In genomic region chr3:101850327-101851048, GRCh38 we compare ENCODE assay signal across 2 cellular contexts.
TF ChIP-seq lines count a peak whose summit lies in the region.

No MANE protein-coding gene starts in this region.

TF ChIP-seq in A549, 52 proteins besides CTCF, POLR2A, EP300 and RAD21 (continued from another document):
- 0 out of 3 replicates have a peak, but pooled peaks have one; percentile 29 for TF ChIP-seq BCL3 (IDR thresholded peaks at IDR 0.05)
- no peak for TF ChIP-seq HMGXB4 (CRISPR knock-in tag; IDR thresholded peaks at IDR 0.05; ENCODE audit: borderline replicate concordance)

TF ChIP-seq in WTC11, 78 proteins besides CTCF, POLR2A, EP300 and RAD21:
- TF ChIP-seq STAT6 (CRISPR knock-in tag; conservative IDR thresholded peaks at IDR 0.05; ENCODE audit: low read depth) (no peak), PREB (CRISPR knock-in tag; IDR thresholded peaks at IDR 0.05; ENCODE audit: borderline replicate concordance) (no peak), IRF1 (CRISPR knock-in tag; IDR thresholded peaks at IDR 0.05) (no peak), GABPB1 (CRISPR knock-in tag; IDR thresholded peaks at IDR 0.05) (no peak), ZNF219 (CRISPR knock-in tag; IDR thresholded peaks at IDR 0.05; ENCODE audit: borderline replicate concordance) (no peak), ZNF263 (CRISPR knock-in tag; IDR thresholded peaks at IDR 0.05; ENCODE audit: low read depth) (no peak)
